10 cellular contexts compared by ENCODE assay signal in the genomic region with DNA sequence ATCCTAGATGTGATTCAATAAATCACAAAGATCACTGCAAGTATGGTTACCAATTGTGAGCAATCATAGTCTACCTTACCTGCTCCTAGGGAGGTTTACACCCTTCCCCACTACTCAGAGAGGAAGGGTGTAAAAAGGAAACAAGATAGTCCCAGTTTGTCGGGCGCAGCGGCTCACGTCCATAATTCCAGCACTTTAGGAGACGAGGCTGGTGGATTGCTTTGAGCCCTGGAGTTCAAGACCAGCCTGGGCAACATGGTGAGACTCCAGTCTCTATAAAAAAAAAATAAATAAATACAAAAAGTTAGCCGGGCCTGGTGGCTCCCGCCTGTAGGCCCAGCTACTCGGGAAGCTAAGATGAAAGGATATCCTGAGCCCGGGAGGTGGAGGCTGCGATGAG. TPM values are rescaled to one million over a fixed set of nuclear protein-coding genes. Genes with fewer than 3 reads are reported as not detected.
DNase-seq lines count a peak whose midpoint lies in the region; ATAC-seq and TF ChIP-seq lines count a peak whose summit lies in the region.
"Had no signal": no experiment of that assay in that cellular context is flagged by ENCODE, and none has a peak within 500 bp of the region (broad histone marks: within the 10 kb centered on the region; RNA-seq: fewer than 3 reads in every experiment).

No MANE protein-coding gene starts in this region.

- peak overlapping the region; percentile 71 to 89; a peak in 3 of 4 replicates for H4K8ac ChIP-seq in IMR-90 (ENCODE audit: low read depth in 2 of 2, low read length in 2 of 2)

- ATAC-seq in IMR-90 (ENCODE audit: low read depth) = no peak
- no peak for ATAC-seq in central memory CD8-positive, alpha-beta T cell (replicated peaks; ENCODE audit: extremely low read depth, poor library complexity, severe bottlenecking)

- in situ Hi-C loops in IMR-90 (cut with MboI; ENCODE audit: low sequenced_read_pairs) = no loop called here
- in situ Hi-C loops in KBM-7 (cut with MboI; ENCODE audit: low pct_unique_long_range_greater_than_20kb, low sequenced_read_pairs) = no loop called here

- peaks cover 5 to 9% of the 10 kb centered on the region in 2 donors for H3K36me3 Mint-ChIP-seq in CD4-positive, alpha-beta memory T cell
- H3K36me3 Mint-ChIP-seq in central memory CD8-positive, alpha-beta T cell (ENCODE audit: insufficient read depth) = peaks cover 9% of the 10 kb centered on the region

- no peak overlapping the region for H3K4ac ChIP-seq in IMR-90 (ENCODE audit: low read depth, low read length)

- H2BK20ac ChIP-seq in IMR-90 (ENCODE audit: low read depth, low read length) = no peak overlapping the region

- H2AFZ ChIP-seq in IMR-90 (replicated peaks; ENCODE audit: low read length, poor library complexity) (no peak overlapping the region), osteoblast (ENCODE audit: low read length) (peak overlapping the region; percentile 93)

- no peaks in the 10 kb centered on the region for H3K27me3 Mint-ChIP-seq in CD4-positive, alpha-beta memory T cell
- H3K27me3 Mint-ChIP-seq in central memory CD8-positive, alpha-beta T cell = no peaks in the 10 kb centered on the region

- BruUV-seq in IMR-90 (replicated peaks; lab: Mats Ljungman, UMichigan) = no TSS peak

- H3K4me3 ChIP-seq in CD4-positive, alpha-beta memory T cell (ENCODE audit: low read length in 2 of 2) = no peak overlapping the region
- no peak overlapping the region for H3K4me3 ChIP-seq in IMR-90 (ENCODE audit: insufficient read depth, low read depth, low read length)
- H3K4me3 ChIP-seq in osteoblast (ENCODE audit: insufficient read depth, low read length) = no peak overlapping the region
- H3K4me3 ChIP-seq in prostate gland = no peak overlapping the region

- H3K4me1 ChIP-seq in CD4-positive, alpha-beta memory T cell (ENCODE audit: insufficient read depth, low read length) = peaks cover 37% of the 10 kb centered on the region
- H3K4me1 ChIP-seq in IMR-90 (ENCODE audit: control insufficient read depth, insufficient read depth, low read length) (peaks cover 4% of the 10 kb centered on the region; the same call in 1 of the 2 replicates), osteoblast (ENCODE audit: insufficient read depth, low read length) (peaks cover 21% of the 10 kb centered on the region), prostate gland (replicated peaks) (peaks cover 5% of the 10 kb centered on the region)

- H3K27me3 ChIP-seq in CD4-positive, alpha-beta memory T cell (ENCODE audit: insufficient read depth, low read length) = no peaks in the 10 kb centered on the region
- H3K27me3 ChIP-seq in IMR-90 (ENCODE audit: control insufficient read depth, insufficient read depth, low read length) (no peaks in the 10 kb centered on the region), osteoblast (ENCODE audit: insufficient read depth, low read length) (no peaks in the 10 kb centered on the region), prostate gland (replicated peaks; ENCODE audit: insufficient read depth) (no peaks in the 10 kb centered on the region)
- H3K27me3 ChIP-seq: right atrium auricular region had no signal

- no peak overlapping the region for H2BK120ac ChIP-seq in IMR-90 (ENCODE audit: low read depth, low read length)

- H3K18ac ChIP-seq in IMR-90 (ENCODE audit: low read depth, low read length) = no peak overlapping the region

- H4K20me1 ChIP-seq in IMR-90 (ENCODE audit: insufficient read depth, low read length) = peaks cover 14% of the 10 kb centered on the region
- H4K20me1 ChIP-seq in osteoblast (ENCODE audit: insufficient read depth, low read length) = peaks cover 25% of the 10 kb centered on the region

- peak overlapping the region; percentile 83; the same call in 1 of the 2 replicates for H4K5ac ChIP-seq in IMR-90 (ENCODE audit: low read depth, low read length)

- dilution Hi-C loops in IMR-90 (cut with HindIII; ENCODE audit: low sequenced_read_pairs, unreplicated experiment) = no loop called here

- H3K4me1 Mint-ChIP-seq in CD4-positive, alpha-beta memory T cell = peaks cover 20 to 39% (median 32%) of the 10 kb centered on the region in 4 donors
- peaks cover 40% of the 10 kb centered on the region for H3K4me1 Mint-ChIP-seq in central memory CD8-positive, alpha-beta T cell

- H3K27ac ChIP-seq in CD4-positive, alpha-beta memory T cell (ENCODE audit: low read depth, low read length) = no peak overlapping the region
- H3K27ac ChIP-seq in IMR-90 (ENCODE audit: insufficient read depth, low read length) (no peak overlapping the region), osteoblast (ENCODE audit: low read depth, low read length) (peak overlapping the region; percentile 46), prostate gland (no peak overlapping the region)

- H3K9me3 Mint-ChIP-seq in CD4-positive, alpha-beta memory T cell = no peaks in the 10 kb centered on the region
- H3K9me3 Mint-ChIP-seq in central memory CD8-positive, alpha-beta T cell = no peaks in the 10 kb centered on the region

- H3K36me3 ChIP-seq in CD4-positive, alpha-beta memory T cell (ENCODE audit: insufficient read depth, low read length) = no peaks in the 10 kb centered on the region
- no peaks in the 10 kb centered on the region for H3K36me3 ChIP-seq in IMR-90 (ENCODE audit: control insufficient read depth, insufficient read depth, low read length)
- H3K36me3 ChIP-seq in osteoblast (ENCODE audit: insufficient read depth, low read length) = no peaks in the 10 kb centered on the region
- H3K36me3 ChIP-seq in prostate gland = no peaks in the 10 kb centered on the region
- H3K36me3 ChIP-seq: right atrium auricular region had no signal

- no peak overlapping the region for H3K14ac ChIP-seq in IMR-90 (replicated peaks; ENCODE audit: low read depth, low read length)

- TF ChIP-seq CTCF in IMR-90 (conservative IDR thresholded peaks at IDR 0.05; ENCODE audit: low read depth, low read length) (no peak), osteoblast (IDR thresholded peaks at IDR 0.05; ENCODE audit: extremely low read depth, low read depth, low read length) (no peak), prostate gland (IDR thresholded peaks at IDR 0.05) (no peak)

- peak overlapping the region; percentile 5; the same call in 1 of the 2 replicates for H2AK5ac ChIP-seq in IMR-90 (ENCODE audit: low read depth, low read length)

- no peak overlapping the region for H2BK15ac ChIP-seq in IMR-90 (ENCODE audit: low read depth, low read length)

- peaks cover 4 to 23% of the 10 kb centered on the region in 2 experiments; a peak in 3 of 4 replicates for H3K79me1 ChIP-seq in IMR-90 (ENCODE audit: low read depth in 1 of 2, low read length in 2 of 2)

- H2AK9ac ChIP-seq in IMR-90 (replicated peaks; ENCODE audit: low read depth, low read length, poor library complexity) = no peak overlapping the region

- TF ChIP-seq POLR2A in IMR-90 (IDR thresholded peaks at IDR 0.05; ENCODE audit: low read depth, low read length) (no peak), prostate gland (IDR thresholded peaks at IDR 0.05) (no peak)

- WGBS in IMR-90 (ENCODE audit: extremely low coverage in 2 of 2, insufficient read length in 1 of 2), 2 experiments = no CpG with 5 or more reads among the region's 10 CpGs
- 92% methylated on average over 10 of the region's 10 CpGs for WGBS in prostate gland

- H3K4me3 Mint-ChIP-seq in CD4-positive, alpha-beta memory T cell = peak overlapping the region in 6 of 8 donors; percentile 26 to 99 (median 97)
- H3K4me3 Mint-ChIP-seq in central memory CD8-positive, alpha-beta T cell = peak overlapping the region; percentile 90

- no peak for DNase-seq in CD4-positive, alpha-beta memory T cell
- DNase-seq in IMR-90 = no peak
- DNase-seq in central memory CD8-positive, alpha-beta T cell (ENCODE audit: low spot score in 2 of 2) = no peak
- DNase-seq in osteoblast (ENCODE audit: insufficient read length, low spot score, missing footprints) = no peak
- no peak for DNase-seq in prostate gland (ENCODE audit: low spot score)
- DNase-seq in putamen (ENCODE audit: low spot score) = no peak
- no peak for DNase-seq in KBM-7
- DNase-seq: activated CD4-positive, alpha-beta T cell treated with anti-CD3 and anti-CD28 coated beads for 48 hours; NCI-H446 treated with DMSO at 0.1 percent for 48 hours had no signal

- no peak for TF ChIP-seq RAD21 in IMR-90 (IDR thresholded peaks at IDR 0.05; ENCODE audit: low read length)

- no peak overlapping the region for H2BK5ac ChIP-seq in IMR-90 (ENCODE audit: low read depth, low read length, poor library complexity, severe bottlenecking)

- no peak overlapping the region for H3K23ac ChIP-seq in IMR-90 (ENCODE audit: low read depth, low read length)

- H3K56ac ChIP-seq in IMR-90 (ENCODE audit: extremely low read depth, insufficient read depth, low read length) = no peak overlapping the region

- no peak overlapping the region for H3K9ac ChIP-seq in IMR-90 (ENCODE audit: low read depth, low read length)

- H3K27ac Mint-ChIP-seq in CD4-positive, alpha-beta memory T cell = no peak overlapping the region
- H3K27ac Mint-ChIP-seq in central memory CD8-positive, alpha-beta T cell (ENCODE audit: low read depth) = no peak overlapping the region

- no peaks in the 10 kb centered on the region for H3K9me1 ChIP-seq in IMR-90 (ENCODE audit: insufficient read depth, low read length)

- intact Hi-C loops in CD4-positive, alpha-beta memory T cell (cut with micrococcal nuclease) = loop anchor here (1.0 to 2.0 kb wide), 2 partner anchors 23 to 34 kb away; partner anchors contain the start of genes ATG13 and HARBI1
- intact Hi-C loops in IMR-90 (cut with micrococcal nuclease) (no loop called here), prostate gland (cut with DNase I) (no loop called here)

- POLR2A ChIA-PET in CD4-positive, alpha-beta memory T cell (lab: Charles Lee; ENCODE audit: partially characterized antibody) = interaction anchor here (0.6 to 2.4 kb wide), 5 partner anchors 18 to 106 kb away, joined by 3 to 27 read pairs (median 9); partner anchors contain the start of genes ARHGAP1, ATG13, HARBI1 and ZNF408
- POLR2A ChIA-PET in IMR-90 (lab: Charles Lee; ENCODE audit: unreplicated experiment) = no interaction called here

- no peaks in the 10 kb centered on the region for H3K9me3 ChIP-seq in CD4-positive, alpha-beta memory T cell (ENCODE audit: control insufficient read depth in 1 of 2, low read length in 2 of 2)
- no peaks in the 10 kb centered on the region for H3K9me3 ChIP-seq in IMR-90 (ENCODE audit: control insufficient read depth, insufficient read depth, low read length)
- H3K9me3 ChIP-seq in osteoblast (ENCODE audit: low read depth, low read length) = no peaks in the 10 kb centered on the region
- H3K9me3 ChIP-seq in prostate gland = no peaks in the 10 kb centered on the region
- H3K9me3 ChIP-seq: right atrium auricular region had no signal

- CTCF ChIA-PET in CD4-positive, alpha-beta memory T cell (lab: Charles Lee; ENCODE audit: partially characterized antibody) = interaction anchor here (1.2 to 1.6 kb wide), 3 partner anchors 16 to 24 kb away, joined by 5 to 9 read pairs (median 6); partner anchors contain the start of gene HARBI1
- CTCF ChIA-PET in IMR-90 (lab: Yijun Ruan, JAX) = interaction anchor here (0.6 kb wide), 2 partner anchors 31 to 355 kb away, joined by 4 to 7 read pairs; no protein-coding TSS in a partner anchor

- peaks cover 39% of the 10 kb centered on the region for H3K79me2 ChIP-seq in osteoblast (ENCODE audit: insufficient read depth, low read length)

- no peak overlapping the region for H4K91ac ChIP-seq in IMR-90 (ENCODE audit: insufficient read depth, low read depth, low read length)

- H3K4me2 ChIP-seq in IMR-90 (ENCODE audit: low read depth, low read length) (no peak overlapping the region), osteoblast (ENCODE audit: insufficient read depth, low read length) (peak overlapping the region; percentile 74)

RNA-seq across cellular contexts. Expression of gene AMBRA1, which starts 1.0 kb away (rescaled TPM):
- total RNA-seq in CD4-positive, alpha-beta memory T cell = 10 to 100 TPM; 40.8 to 43.9 TPM
- polyA plus RNA-seq in CD4-positive, alpha-beta memory T cell = 10 to 100 TPM in 1 of 2 donors, 1 to 10 TPM in 1; 5.9 to 20.0 TPM
- total RNA-seq in IMR-90 (2012; rRNA removed) (16.7 and 18.3 TPM in 2 replicates), osteoblast (29.7 and 30.4 TPM in 2 replicates), prostate gland (10 to 100 TPM; 56.2 to 60.7 TPM)
- polyA plus RNA-seq in IMR-90 (2012; rRNA removed) = 9.4 and 10.2 TPM in 2 replicates
- polyA plus RNA-seq in IMR-90 (2012; cell fraction: cytosol; rRNA removed) = 7.7 and 12.2 TPM in 2 replicates
- 12.0 and 26.1 TPM in 2 replicates for polyA plus RNA-seq in IMR-90 (2012; cell fraction: nucleus; rRNA removed; ENCODE audit: low replicate concordance)

RNA-seq across cellular contexts. Expression of gene HARBI1, which starts 22.2 kb away (rescaled TPM):
- total RNA-seq in CD4-positive, alpha-beta memory T cell = 1 to 10 TPM; 7.2 to 9.4 TPM
- polyA plus RNA-seq in CD4-positive, alpha-beta memory T cell = 10 to 100 TPM in 1 of 2 donors, 1 to 10 TPM in 1; 8.7 to 10.6 TPM
- total RNA-seq in IMR-90 (2012; rRNA removed) (5.2 and 6.1 TPM in 2 replicates), osteoblast (5.8 and 6.2 TPM in 2 replicates), prostate gland (1 to 10 TPM; 3.1 to 4.1 TPM)
- 2.4 and 2.7 TPM in 2 replicates for polyA plus RNA-seq in IMR-90 (2012; rRNA removed)
- 1.3 and 2.0 TPM in 2 replicates for polyA plus RNA-seq in IMR-90 (2012; cell fraction: cytosol; rRNA removed)
- polyA plus RNA-seq in IMR-90 (2012; cell fraction: nucleus; rRNA removed; ENCODE audit: low replicate concordance) = 0.58 and 1.2 TPM in 2 replicates

RNA-seq across cellular contexts. Expression of gene ATG13, which starts 22.6 kb away (rescaled TPM):
- total RNA-seq in CD4-positive, alpha-beta memory T cell = 10 to 100 TPM; 86.0 to 96.2 TPM
- 10 to 100 TPM; 64.2 to 66.0 TPM for polyA plus RNA-seq in CD4-positive, alpha-beta memory T cell
- 32.2 and 43.0 TPM in 2 replicates for total RNA-seq in IMR-90 (2012; rRNA removed)
- polyA plus RNA-seq in IMR-90 (2012; rRNA removed) = 49.7 and 56.2 TPM in 2 replicates
- polyA plus RNA-seq in IMR-90 (2012; cell fraction: cytosol; rRNA removed) = 37.6 and 46.1 TPM in 2 replicates
- polyA plus RNA-seq in IMR-90 (2012; cell fraction: nucleus; rRNA removed; ENCODE audit: low replicate concordance) = 62.8 and 74.0 TPM in 2 replicates
- 70.9 and 71.9 TPM in 2 replicates for total RNA-seq in osteoblast
- total RNA-seq in prostate gland = 100 to 1,000 TPM in 1 of 2 donors, 10 to 100 TPM in 1; 54.3 to 172 TPM
